In the genomic region with DNA sequence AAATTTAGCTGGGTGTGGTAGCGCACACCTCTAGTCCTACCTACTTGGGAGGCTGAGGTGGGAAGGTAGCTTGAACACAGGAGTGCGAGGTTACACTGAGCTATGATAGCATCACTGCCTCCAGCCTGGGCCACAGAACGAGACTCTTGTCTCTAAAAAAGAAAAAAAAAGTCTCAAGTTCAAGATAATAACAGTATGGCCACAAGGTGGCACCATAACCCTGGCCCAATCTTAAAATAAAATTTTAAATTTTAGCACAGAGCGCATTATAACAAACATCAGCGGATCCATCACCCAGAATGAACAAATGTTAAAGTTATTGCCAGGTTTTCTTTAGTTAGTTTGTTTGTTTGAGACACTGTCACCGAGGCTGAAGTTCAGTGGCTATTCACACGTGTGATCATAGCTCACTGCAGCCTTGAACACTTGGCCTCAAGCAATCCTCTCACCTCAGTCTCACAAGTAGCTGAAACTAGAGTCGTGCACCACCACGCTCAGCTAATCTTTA, we compare ENCODE assay signal across 8 cellular contexts. TPM values are rescaled to one million over a fixed set of nuclear protein-coding genes. Genes with fewer than 3 reads are reported as not detected.
DNase-seq lines count a peak whose midpoint lies in the region; ATAC-seq and TF ChIP-seq lines count a peak whose summit lies in the region.

No MANE protein-coding gene starts in this region.

- no peak overlapping the region for H3K4me3 ChIP-seq in OCI-LY3 (ENCODE audit: low read length)

- H2AFZ ChIP-seq in OCI-LY3 (ENCODE audit: low read depth, low read length), result no peak overlapping the region

- no peak overlapping the region for H3K27ac ChIP-seq in OCI-LY3 (ENCODE audit: low read length)

- H3K27me3 ChIP-seq in OCI-LY3 (ENCODE audit: low read depth, low read length), result no peaks in the 10 kb centered on the region

- H4K20me1 ChIP-seq in OCI-LY3 (ENCODE audit: insufficient read depth, low read length), result no peaks in the 10 kb centered on the region

- DNase-seq in AG20443 (ENCODE audit: low spot score), result peak; percentile 42
- peak; percentile 49 to 61 for DNase-seq in lung microvascular endothelial cell (ENCODE audit: low read depth in 2 of 2)
- no peak for DNase-seq in stimulated activated naive B cell treated with anti-CD40 and anti-IgM and Interleukin-4, amounts not matched to agents 10 μg/mL and 1 μg/mL and 100 μg/mL, for 72 hours
- no peak for DNase-seq in posterior cingulate gyrus

- H3K9me3 ChIP-seq in OCI-LY3 (ENCODE audit: insufficient read depth, low read length), result no peaks in the 10 kb centered on the region

- H3K36me3 Mint-ChIP-seq in brain, result no peaks in the 10 kb centered on the region
- no peaks in the 10 kb centered on the region for H3K36me3 Mint-ChIP-seq in stimulated activated naive B cell treated with anti-CD40 and anti-IgM and Interleukin-4, amounts not matched to agents 10 μg/mL and 1 μg/mL and 100 μg/mL, for 72 hours

- no peak overlapping the region for H3K9ac ChIP-seq in OCI-LY3 (ENCODE audit: low read length)

- H3K36me3 ChIP-seq in OCI-LY3 (replicated peaks; ENCODE audit: low read depth, low read length), result no peaks in the 10 kb centered on the region

- H3K4me2 ChIP-seq in OCI-LY3 (ENCODE audit: low read length), result no peak overlapping the region

- peak; percentile 48 for TF ChIP-seq CTCF in GM12874 (IDR thresholded peaks at IDR 0.05; ENCODE audit: insufficient read depth, low read depth, low read length)
- peak; percentile 63 for TF ChIP-seq CTCF in OCI-LY3 (IDR thresholded peaks at IDR 0.05; ENCODE audit: low read depth, low read length)
- peak; percentile 88 to 89 for TF ChIP-seq CTCF in brain (conservative IDR thresholded peaks at IDR 0.05)

- peaks cover 0 to 4% (median 0%) of the 10 kb centered on the region in 5 experiments for H3K9me3 Mint-ChIP-seq in brain
- no peaks in the 10 kb centered on the region for H3K9me3 Mint-ChIP-seq in stimulated activated naive B cell treated with anti-CD40 and anti-IgM and Interleukin-4, amounts not matched to agents 10 μg/mL and 1 μg/mL and 100 μg/mL, for 72 hours

- peaks cover 50% of the 10 kb centered on the region for H3K27me3 Mint-ChIP-seq in brain
- H3K27me3 Mint-ChIP-seq in stimulated activated naive B cell treated with anti-CD40 and anti-IgM and Interleukin-4, amounts not matched to agents 10 μg/mL and 1 μg/mL and 100 μg/mL, for 72 hours, result peaks cover 42% of the 10 kb centered on the region in 2 donors

- H3K4me3 Mint-ChIP-seq in brain, result peak overlapping the region in 1 of 5 experiments; percentile 21
- no peak overlapping the region for H3K4me3 Mint-ChIP-seq in stimulated activated naive B cell treated with anti-CD40 and anti-IgM and Interleukin-4, amounts not matched to agents 10 μg/mL and 1 μg/mL and 100 μg/mL, for 72 hours

- no peaks in the 10 kb centered on the region for H3K4me1 ChIP-seq in OCI-LY3 (ENCODE audit: low read length)

- peaks cover 23% of the 10 kb centered on the region for H3K4me1 Mint-ChIP-seq in brain
- peaks cover 9 to 12% of the 10 kb centered on the region in 2 donors for H3K4me1 Mint-ChIP-seq in stimulated activated naive B cell treated with anti-CD40 and anti-IgM and Interleukin-4, amounts not matched to agents 10 μg/mL and 1 μg/mL and 100 μg/mL, for 72 hours

- H3K27ac Mint-ChIP-seq in brain, result peak overlapping the region in 1 of 5 experiments; percentile 24
- H3K27ac Mint-ChIP-seq in stimulated activated naive B cell treated with anti-CD40 and anti-IgM and Interleukin-4, amounts not matched to agents 10 μg/mL and 1 μg/mL and 100 μg/mL, for 72 hours, result no peak overlapping the region

- no peak for ATAC-seq in stimulated activated naive B cell treated with anti-CD40 and anti-IgM and Interleukin-4, amounts not matched to agents 10 μg/mL and 1 μg/mL and 100 μg/mL, for 72 hours (replicated peaks)
- no peak for ATAC-seq in HG02870 (IDR thresholded peaks at IDR 0.05; ENCODE audit: unreplicated experiment)

- intact Hi-C loops in posterior cingulate gyrus (cut with DNase I), result loop anchor here (1.0 kb wide), 1 partner anchor 43 kb away; no protein-coding TSS in a partner anchor

- H3K79me2 ChIP-seq in OCI-LY3 (ENCODE audit: low read length), result no peaks in the 10 kb centered on the region

RNA-seq across cellular contexts. Expression of a gene that starts 2.9 kb away (rescaled TPM):
- polyA plus RNA-seq in brain (ENCODE audit: insufficient read depth, low read depth, low replicate concordance), result 0.48 TPM
- not detected in 2 replicates for total RNA-seq in lung microvascular endothelial cell

RNA-seq across cellular contexts. Expression of a gene that starts 17.7 kb away (rescaled TPM):
- polyA plus RNA-seq in brain (ENCODE audit: insufficient read depth, low read depth, low replicate concordance), result 206 TPM
- total RNA-seq in lung microvascular endothelial cell, result 92.8 and 199 TPM in 2 replicates

Comparison
In these comparisons a context has a peak if more than half of its experiments do, and no peak if none do; other contexts are left out.
1. DNase-seq: peak in AG20443 (single experiment) and lung microvascular endothelial cell (2 of 2); none in stimulated activated naive B cell treated with anti-CD40 and anti-IgM and Interleukin-4, amounts not matched to agents 10 μg/mL and 1 μg/mL and 100 μg/mL, for 72 hours (single experiment) and posterior cingulate gyrus (0 of 10).
2. Peak in every context shown above with its lines, with median percentiles within 50 percentile points of each other: CTCF ChIP-seq.